Comparison of ENCODE assay signal across 17 cellular contexts in the genomic region with DNA sequence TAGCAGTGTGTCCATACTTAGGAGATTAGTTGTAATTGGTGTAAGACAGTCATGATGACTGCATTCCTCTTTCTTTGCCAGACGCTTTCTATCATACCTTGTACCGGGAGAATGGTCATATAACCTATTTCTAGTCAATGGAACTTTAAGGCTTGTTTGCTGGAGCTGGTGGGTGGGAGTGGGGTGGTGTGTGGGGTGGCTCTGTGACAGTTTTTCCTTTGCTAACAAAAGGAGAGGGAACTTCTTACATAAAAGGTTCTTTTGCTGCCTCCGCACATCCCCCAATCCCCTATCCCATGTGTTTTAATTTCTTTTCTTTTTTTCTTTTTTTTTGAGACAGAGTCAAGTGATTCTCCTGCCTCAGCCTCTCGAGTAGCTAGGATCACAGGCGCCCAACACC. TPM values are rescaled to one million over a fixed set of nuclear protein-coding genes. Genes with fewer than 3 reads are reported as not detected.
DNase-seq lines count a peak whose midpoint lies in the region; ATAC-seq and TF ChIP-seq lines count a peak whose summit lies in the region.
"Had no signal": no experiment of that assay in that cellular context is flagged by ENCODE, and none has a peak within 500 bp of the region (broad histone marks: within the 10 kb centered on the region; RNA-seq: fewer than 3 reads in every experiment).

No MANE protein-coding gene starts in this region.

- H3K27ac Mint-ChIP-seq in Calu3 (ENCODE audit: unreplicated experiment), result peak overlapping the region; percentile 6
- peak overlapping the region in 1 of 9 donors; percentile 12 for H3K27ac Mint-ChIP-seq in naive thymus-derived CD4-positive, alpha-beta T cell
- H3K27ac Mint-ChIP-seq: B cell; CD4-positive, alpha-beta T cell; CD8-positive, alpha-beta T cell had no signal

- no peaks in the 10 kb centered on the region for H3K27me3 Mint-ChIP-seq in Calu3 (ENCODE audit: unreplicated experiment)
- peaks cover 0 to 30% (median 0%) of the 10 kb centered on the region in 5 donors for H3K27me3 Mint-ChIP-seq in naive thymus-derived CD4-positive, alpha-beta T cell
- H3K27me3 Mint-ChIP-seq: CD4-positive, alpha-beta T cell had no signal

- DNase-seq in Calu3, result no peak
- DNase-seq in RWPE2 (ENCODE audit: low spot score), result no peak
- peak in 40 of 42 donors; percentile 18 to 82 (median 52) for DNase-seq in head of caudate nucleus
- DNase-seq in iPS-NIHi11 (ENCODE audit: low spot score), result no peak
- DNase-seq in naive thymus-derived CD4-positive, alpha-beta T cell, result no peak
- DNase-seq in activated CD8-positive, alpha-beta memory T cell treated with anti-CD3 and anti-CD28 coated beads, Interleukin-2, amount 50 U/mL, for 48 hours, result no peak
- DNase-seq: AML-193; Caco-2; CD4-positive, alpha-beta T cell; CD8-positive, alpha-beta T cell; DMS79 treated with DMSO at 0.1 percent for 48 hours; GF-D8 had no signal

- intact Hi-C loops in Calu3 (cut with micrococcal nuclease; ENCODE audit: unreplicated experiment), result no loop called here
- intact Hi-C loops in head of caudate nucleus (cut with DNase I), result no loop called here
- intact Hi-C loops in naive thymus-derived CD4-positive, alpha-beta T cell (cut with micrococcal nuclease), result no loop called here

- H3K36me3 Mint-ChIP-seq in Calu3 (ENCODE audit: insufficient read depth, unreplicated experiment), result peaks cover 5% of the 10 kb centered on the region
- peaks cover 0 to 1% (median 0%) of the 10 kb centered on the region in 5 donors for H3K36me3 Mint-ChIP-seq in naive thymus-derived CD4-positive, alpha-beta T cell
- H3K36me3 Mint-ChIP-seq: CD8-positive, alpha-beta T cell had no signal

- peak overlapping the region; percentile 46 for H3K27ac ChIP-seq in RWPE2 (ENCODE audit: poor library complexity, severe bottlenecking)
- no peak overlapping the region for H3K27ac ChIP-seq in naive thymus-derived CD4-positive, alpha-beta T cell (ENCODE audit: low read depth, low read length)
- H3K27ac ChIP-seq: 22Rv1; BLaER1 treated with 17β-estradiol and CSF1 and Interleukin-3, amounts not matched to agents 10 nM and 100 nM; C4-2B had no signal

- H3K9me3 ChIP-seq in RWPE2 (ENCODE audit: severe bottlenecking), result no peaks in the 10 kb centered on the region
- H3K9me3 ChIP-seq in naive thymus-derived CD4-positive, alpha-beta T cell (ENCODE audit: control insufficient read depth in 2 of 3, low read length in 3 of 3), result no peaks in the 10 kb centered on the region
- H3K9me3 ChIP-seq: A549; BLaER1 treated with 17β-estradiol and CSF1 and Interleukin-3, amounts not matched to agents 10 nM and 100 nM; Caco-2 had no signal

- CTCF ChIA-PET in Calu3 (lab: Charles Lee), result interaction anchor here (0.6 kb wide), 1 partner anchor 9 kb away, joined by 4 read pairs; no protein-coding TSS in a partner anchor
- CTCF ChIA-PET in naive thymus-derived CD4-positive, alpha-beta T cell (lab: Charles Lee), result no interaction called here

- no peaks in the 10 kb centered on the region for H3K9me3 Mint-ChIP-seq in Calu3 (ENCODE audit: low read depth, unreplicated experiment)
- H3K9me3 Mint-ChIP-seq in naive thymus-derived CD4-positive, alpha-beta T cell, result no peaks in the 10 kb centered on the region
- H3K9me3 Mint-ChIP-seq: CD4-positive, alpha-beta T cell; CD8-positive, alpha-beta T cell had no signal

- BruUV-seq in Calu3 (replicated peaks; lab: Mats Ljungman, UMichigan), result no TSS peak

- H3K4me1 Mint-ChIP-seq in Calu3 (ENCODE audit: low read depth, unreplicated experiment), result peaks cover 27% of the 10 kb centered on the region
- peaks cover 0 to 18% (median 4%) of the 10 kb centered on the region in 7 donors for H3K4me1 Mint-ChIP-seq in naive thymus-derived CD4-positive, alpha-beta T cell

- no peak for ATAC-seq in RWPE2 (ENCODE audit: low read depth)
- no peak for ATAC-seq in naive thymus-derived CD4-positive, alpha-beta T cell

- TF ChIP-seq CTCF in Calu3 (IDR thresholded peaks at IDR 0.05; ENCODE audit: unreplicated experiment), result no peak
- TF ChIP-seq CTCF in RWPE2 (IDR thresholded peaks at IDR 0.05; ENCODE audit: poor library complexity, severe bottlenecking), result no peak

- H3K4me1 ChIP-seq in RWPE2 (ENCODE audit: insufficient read depth, poor library complexity, severe bottlenecking), result peaks cover 6% of the 10 kb centered on the region
- no peaks in the 10 kb centered on the region for H3K4me1 ChIP-seq in naive thymus-derived CD4-positive, alpha-beta T cell (ENCODE audit: control insufficient read depth in 2 of 2, insufficient read depth in 2 of 2, low read length in 2 of 2)
- H3K4me1 ChIP-seq: Caco-2 had no signal

- H3K27me3 ChIP-seq in RWPE2 (ENCODE audit: insufficient read depth, poor library complexity, severe bottlenecking), result no peaks in the 10 kb centered on the region
- no peaks in the 10 kb centered on the region for H3K27me3 ChIP-seq in naive thymus-derived CD4-positive, alpha-beta T cell (ENCODE audit: control insufficient read depth in 2 of 2, insufficient read depth in 2 of 2, low read length in 2 of 2)
- H3K27me3 ChIP-seq: BLaER1 treated with 17β-estradiol and CSF1 and Interleukin-3, amounts not matched to agents 10 nM and 100 nM had no signal

- POLR2A ChIA-PET in naive thymus-derived CD4-positive, alpha-beta T cell (lab: Charles Lee), result interaction anchor here (0.6 kb wide), 2 partner anchors 316 to 1258 kb away, joined by 4 to 8 read pairs; no protein-coding TSS in a partner anchor

- no peak overlapping the region for H3K4me3 Mint-ChIP-seq in Calu3 (ENCODE audit: low read depth, unreplicated experiment)
- no peak overlapping the region for H3K4me3 Mint-ChIP-seq in naive thymus-derived CD4-positive, alpha-beta T cell
- H3K4me3 Mint-ChIP-seq: B cell; CD4-positive, alpha-beta T cell; CD8-positive, alpha-beta T cell had no signal

- H3K4me3 ChIP-seq in RWPE2 (ENCODE audit: severe bottlenecking), result no peak overlapping the region
- no peak overlapping the region for H3K4me3 ChIP-seq in naive thymus-derived CD4-positive, alpha-beta T cell (ENCODE audit: low read length)
- H3K4me3 ChIP-seq: A549; BLaER1 treated with 17β-estradiol and CSF1 and Interleukin-3, amounts not matched to agents 10 nM and 100 nM had no signal

- no peaks in the 10 kb centered on the region for H3K36me3 ChIP-seq in RWPE2 (ENCODE audit: low read depth)
- H3K36me3 ChIP-seq in naive thymus-derived CD4-positive, alpha-beta T cell (ENCODE audit: control insufficient read depth in 2 of 3, insufficient read depth in 3 of 3, low read length in 3 of 3), result no peaks in the 10 kb centered on the region
- H3K36me3 ChIP-seq: BLaER1 treated with 17β-estradiol and CSF1 and Interleukin-3, amounts not matched to agents 10 nM and 100 nM had no signal

RNA-seq across cellular contexts. Expression of a gene that starts 9.8 kb away (rescaled TPM):
- total RNA-seq in Calu3 (2022), result 53.2 and 58.6 TPM in 2 replicates
- 100 to 1,000 TPM in 4 of 5 experiments, 10 to 100 TPM in 1; 72.0 to 171 (median 145) TPM for total RNA-seq in naive thymus-derived CD4-positive, alpha-beta T cell
- 100 to 1,000 TPM; 280 to 359 TPM for polyA plus RNA-seq in naive thymus-derived CD4-positive, alpha-beta T cell

RNA-seq across cellular contexts. Expression of a gene that starts 59.0 kb away (rescaled TPM):
- total RNA-seq in Calu3 (2022), result 70.2 and 75.9 TPM in 2 replicates
- 10 to 100 TPM; 25.4 to 56.4 (median 42.0) TPM for total RNA-seq in naive thymus-derived CD4-positive, alpha-beta T cell
- 1 to 10 TPM; 5.0 to 8.2 TPM for polyA plus RNA-seq in naive thymus-derived CD4-positive, alpha-beta T cell

Comparison
In these comparisons a context has a peak if more than half of its experiments do, and no peak if none do; other contexts are left out.
1. DNase-seq: peak in head of caudate nucleus (40 of 42); none in Calu3 (single experiment), RWPE2 (single experiment), iPS-NIHi11 (single experiment), naive thymus-derived CD4-positive, alpha-beta T cell (0 of 9) and activated CD8-positive, alpha-beta memory T cell treated with anti-CD3 and anti-CD28 coated beads, Interleukin-2, amount 50 U/mL, for 48 hours (single experiment).